In genomic region chr13:96053003-96053703, GRCh38 we compare ENCODE assay signal across 9 cellular contexts. TPM values are rescaled to one million over a fixed set of nuclear protein-coding genes. Genes with fewer than 3 reads are reported as not detected.
A peak's percentile ranks its signal among the peaks of the same experiment; 100 is the strongest.
DNase-seq lines count a peak whose midpoint lies in the region; ATAC-seq and TF ChIP-seq lines count a peak whose summit lies in the region.
"Had no signal": no experiment of that assay in that cellular context is flagged by ENCODE, and none has a peak within 500 bp of the region (broad histone marks: within the 10 kb centered on the region; RNA-seq: fewer than 3 reads in every experiment).

A gene with protein sequence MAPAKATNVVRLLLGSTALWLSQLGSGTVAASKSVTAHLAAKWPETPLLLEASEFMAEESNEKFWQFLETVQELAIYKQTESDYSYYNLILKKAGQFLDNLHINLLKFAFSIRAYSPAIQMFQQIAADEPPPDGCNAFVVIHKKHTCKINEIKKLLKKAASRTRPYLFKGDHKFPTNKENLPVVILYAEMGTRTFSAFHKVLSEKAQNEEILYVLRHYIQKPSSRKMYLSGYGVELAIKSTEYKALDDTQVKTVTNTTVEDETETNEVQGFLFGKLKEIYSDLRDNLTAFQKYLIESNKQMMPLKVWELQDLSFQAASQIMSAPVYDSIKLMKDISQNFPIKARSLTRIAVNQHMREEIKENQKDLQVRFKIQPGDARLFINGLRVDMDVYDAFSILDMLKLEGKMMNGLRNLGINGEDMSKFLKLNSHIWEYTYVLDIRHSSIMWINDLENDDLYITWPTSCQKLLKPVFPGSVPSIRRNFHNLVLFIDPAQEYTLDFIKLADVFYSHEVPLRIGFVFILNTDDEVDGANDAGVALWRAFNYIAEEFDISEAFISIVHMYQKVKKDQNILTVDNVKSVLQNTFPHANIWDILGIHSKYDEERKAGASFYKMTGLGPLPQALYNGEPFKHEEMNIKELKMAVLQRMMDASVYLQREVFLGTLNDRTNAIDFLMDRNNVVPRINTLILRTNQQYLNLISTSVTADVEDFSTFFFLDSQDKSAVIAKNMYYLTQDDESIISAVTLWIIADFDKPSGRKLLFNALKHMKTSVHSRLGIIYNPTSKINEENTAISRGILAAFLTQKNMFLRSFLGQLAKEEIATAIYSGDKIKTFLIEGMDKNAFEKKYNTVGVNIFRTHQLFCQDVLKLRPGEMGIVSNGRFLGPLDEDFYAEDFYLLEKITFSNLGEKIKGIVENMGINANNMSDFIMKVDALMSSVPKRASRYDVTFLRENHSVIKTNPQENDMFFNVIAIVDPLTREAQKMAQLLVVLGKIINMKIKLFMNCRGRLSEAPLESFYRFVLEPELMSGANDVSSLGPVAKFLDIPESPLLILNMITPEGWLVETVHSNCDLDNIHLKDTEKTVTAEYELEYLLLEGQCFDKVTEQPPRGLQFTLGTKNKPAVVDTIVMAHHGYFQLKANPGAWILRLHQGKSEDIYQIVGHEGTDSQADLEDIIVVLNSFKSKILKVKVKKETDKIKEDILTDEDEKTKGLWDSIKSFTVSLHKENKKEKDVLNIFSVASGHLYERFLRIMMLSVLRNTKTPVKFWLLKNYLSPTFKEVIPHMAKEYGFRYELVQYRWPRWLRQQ (N-terminal part only) (minus strand): TSS chr13:96053401. CDS start chr13:96053312, 89 bp downstream.

- ATAC-seq in GM21786 (IDR thresholded peaks at IDR 0.05; ENCODE audit: unreplicated experiment) = peak; percentile 96
- ATAC-seq in sciatic nerve = peak; percentile 100

- H3K36me3 ChIP-seq in mammary epithelial cell (ENCODE audit: insufficient read depth, low read length) (no peaks in the 10 kb centered on the region), iPS-20b (ENCODE audit: insufficient read depth, low read depth, low read length) (no peaks in the 10 kb centered on the region)
- H3K36me3 ChIP-seq: BLaER1 had no signal

- H3K4me1 ChIP-seq in mammary epithelial cell (ENCODE audit: insufficient read depth, low read length) = no peaks in the 10 kb centered on the region
- H3K4me1 ChIP-seq in iPS-20b (ENCODE audit: insufficient read depth, low read length) = no peaks in the 10 kb centered on the region; the same call in 1 of the 2 replicates
- H3K4me1 ChIP-seq: BLaER1 had no signal

- H3K4me3 ChIP-seq in mammary epithelial cell (replicated peaks in 1 of 3; ENCODE audit: insufficient read depth in 1 of 3, low read depth in 2 of 3, low read length in 3 of 3) (peak within 1 kb of the TSS; percentile 82 to 97 (median 92)), iPS-20b (ENCODE audit: low read length) (peak within 1 kb of the TSS; percentile 97)
- H3K4me3 ChIP-seq: BLaER1 had no signal

- H3K27me3 ChIP-seq in mammary epithelial cell (ENCODE audit: insufficient read depth, low read length) = no peaks in the 10 kb centered on the region
- no peaks in the 10 kb centered on the region for H3K27me3 ChIP-seq in iPS-20b (ENCODE audit: insufficient read depth, low read length)
- H3K27me3 ChIP-seq: BLaER1 had no signal

- peak within 1 kb of the TSS; percentile 67 for H3K27ac ChIP-seq in mammary epithelial cell (ENCODE audit: insufficient read depth, low read depth, low read length)
- peak within 1 kb of the TSS; percentile 67 for H3K27ac ChIP-seq in iPS-20b (ENCODE audit: low read length)
- H3K27ac ChIP-seq: BLaER1 had no signal

- H3K9ac ChIP-seq in mammary epithelial cell (ENCODE audit: insufficient read depth, low read length) (peak within 1 kb of the TSS; percentile 79), iPS-20b (ENCODE audit: low read depth, low read length) (peak within 1 kb of the TSS; percentile 89)
- H3K9ac ChIP-seq: BLaER1 had no signal

- H3K79me2 ChIP-seq in mammary epithelial cell (ENCODE audit: insufficient read depth, low read length) = peaks cover 33% of the 10 kb centered on the region

- intact Hi-C loops in mammary epithelial cell (cut with micrococcal nuclease) (loop anchor here (2.0 kb wide), 1 partner anchor 1380 kb away; no protein-coding TSS in a partner anchor), sciatic nerve (cut with DNase I) (no loop called here)

- no peak for TF ChIP-seq CTCF in mammary epithelial cell (conservative IDR thresholded peaks at IDR 0.05 in 1 of 2, IDR thresholded peaks at IDR 0.05 in 1 of 2; ENCODE audit: extremely low read depth in 1 of 2, insufficient read depth in 1 of 2, low read depth in 1 of 2, low read length in 2 of 2)

- no peaks in the 10 kb centered on the region for H4K20me1 ChIP-seq in mammary epithelial cell (ENCODE audit: insufficient read depth, low read length)
- H4K20me1 ChIP-seq: BLaER1 had no signal

- H3K4me2 ChIP-seq in mammary epithelial cell (ENCODE audit: insufficient read depth, low read depth, low read length) = peak within 1 kb of the TSS; percentile 75
- H3K4me2 ChIP-seq: BLaER1 had no signal

- no peaks in the 10 kb centered on the region for H3K9me3 ChIP-seq in mammary epithelial cell (replicated peaks; ENCODE audit: insufficient read depth, low read length)
- H3K9me3 ChIP-seq in iPS-20b (ENCODE audit: insufficient read depth, low read depth, low read length) = no peaks in the 10 kb centered on the region

- CTCF ChIA-PET in mammary epithelial cell (lab: Charles Lee; ENCODE audit: low non-redundant PET) = interaction anchor here (0.6 to 1.0 kb wide), 3 partner anchors 31 to 1436 kb away, joined by 3 read pairs; no protein-coding TSS in a partner anchor

- 0% methylated on average over 10 of the region's 77 CpGs for WGBS in mammary epithelial cell (ENCODE audit: low coverage, missing lambda C conversion rate)

- H2AFZ ChIP-seq in mammary epithelial cell (ENCODE audit: low read depth, low read length) = peak within 1 kb of the TSS; percentile 99

- DNase-seq in NK-92 treated with Interleukin-12 subunit alpha and Interleukin-12 subunit beta, amount 100 ng/mL, for 24 hours (lab: John Stamatoyannopoulos, UW) = peak; percentile 71
- DNase-seq in NK-92 (lab: John Stamatoyannopoulos, UW; ENCODE audit: unreplicated experiment) (no peak), HuH-7.5 (ENCODE audit: low spot score) (peak; percentile 83), OCI-M2 (lab: John Stamatoyannopoulos, UW; ENCODE audit: unreplicated experiment) (peak; percentile 46), mammary epithelial cell (peak; percentile 90), sciatic nerve (ENCODE audit: low spot score) (peak; percentile 95)

- in situ Hi-C loops in mammary epithelial cell (cut with MboI; ENCODE audit: low sequenced_read_pairs in 2 of 2) = no loop called here

- dilution Hi-C loops in mammary epithelial cell (cut with HindIII; ENCODE audit: low sequenced_read_pairs) = no loop called here

- no TSS peak for BruUV-seq in mammary epithelial cell (replicated peaks; lab: Mats Ljungman, UMichigan)

RNA-seq across cellular contexts. Expression of the gene that starts here (rescaled TPM):
- total RNA-seq in mammary epithelial cell = 10 to 100 TPM; 27.3 to 53.5 TPM
- 9.1 TPM for polyA plus RNA-seq in mammary epithelial cell
- polyA minus RNA-seq in mammary epithelial cell = 16.0 TPM
- total RNA-seq in sciatic nerve = 44.9 TPM
